In genomic region chr5:112869948-112870347, GRCh38 we compare ENCODE assay signal across 8 cellular contexts. TPM values are rescaled to one million over a fixed set of nuclear protein-coding genes. Genes with fewer than 3 reads are reported as not detected.
DNase-seq lines count a peak whose midpoint lies in the region; ATAC-seq lines count a peak whose summit lies in the region.

No MANE protein-coding gene starts in this region.

- H3K27me3 Mint-ChIP-seq in activated CD4-positive, alpha-beta T cell treated with anti-CD3 and anti-CD28 coated beads, Interleukin-2, amount 10 ng/mL, durations not matched to agents 7 days and 5 days, result no peaks in the 10 kb centered on the region

- DNase-seq in activated CD4-positive, alpha-beta T cell treated with anti-CD3 and anti-CD28 coated beads, Interleukin-2, amount 10 ng/mL, durations not matched to agents 7 days and 5 days, result peak; percentile 52
- no peak for DNase-seq in activated CD4-positive, alpha-beta T cell treated with anti-CD3 and anti-CD28 coated beads for 1 hour
- DNase-seq in kidney tubule cell (ENCODE audit: low spot score) (peak; percentile 9), DMS 273 (lab: John Stamatoyannopoulos, UW; ENCODE audit: unreplicated experiment) (no peak), glomerular visceral epithelial cell (ENCODE audit: extremely low spot score) (no peak), epidermal melanocyte (ENCODE audit: insufficient read length, low spot score) (no peak)

- POLR2A ChIA-PET in activated CD4-positive, alpha-beta T cell treated with anti-CD3 and anti-CD28 coated beads, Interleukin-2, amount 10 ng/mL, durations not matched to agents 7 days and 5 days (lab: Charles Lee), result interaction anchor here (0.8 to 1.1 kb wide), 2 partner anchors 9 to 46 kb away, joined by 3 to 4 read pairs; no protein-coding TSS in a partner anchor

- H3K27ac Mint-ChIP-seq in activated CD4-positive, alpha-beta T cell treated with anti-CD3 and anti-CD28 coated beads, Interleukin-2, amount 10 ng/mL, durations not matched to agents 7 days and 5 days, result peak overlapping the region; percentile 61

- peaks cover 64% of the 10 kb centered on the region for H3K36me3 Mint-ChIP-seq in activated CD4-positive, alpha-beta T cell treated with anti-CD3 and anti-CD28 coated beads, Interleukin-2, amount 10 ng/mL, durations not matched to agents 7 days and 5 days (ENCODE audit: low read depth)

- peaks cover 64% of the 10 kb centered on the region for H3K4me1 Mint-ChIP-seq in activated CD4-positive, alpha-beta T cell treated with anti-CD3 and anti-CD28 coated beads, Interleukin-2, amount 10 ng/mL, durations not matched to agents 7 days and 5 days

- ATAC-seq in GM21619 (IDR thresholded peaks at IDR 0.05; ENCODE audit: unreplicated experiment), result peak; percentile 73
- ATAC-seq in HG03280 (IDR thresholded peaks at IDR 0.05; ENCODE audit: unreplicated experiment), result peak; percentile 72

- no peak overlapping the region for H3K4me3 Mint-ChIP-seq in activated CD4-positive, alpha-beta T cell treated with anti-CD3 and anti-CD28 coated beads, Interleukin-2, amount 10 ng/mL, durations not matched to agents 7 days and 5 days

- no peaks in the 10 kb centered on the region for H3K9me3 Mint-ChIP-seq in activated CD4-positive, alpha-beta T cell treated with anti-CD3 and anti-CD28 coated beads, Interleukin-2, amount 10 ng/mL, durations not matched to agents 7 days and 5 days

- CTCF ChIA-PET in activated CD4-positive, alpha-beta T cell treated with anti-CD3 and anti-CD28 coated beads, Interleukin-2, amount 10 ng/mL, durations not matched to agents 7 days and 5 days (lab: Charles Lee), result interaction anchor here (0.6 to 2.2 kb wide), 4 partner anchors 9 to 43 kb away, joined by 3 to 6 read pairs (median 4); partner anchors contain the start of gene SRP19

RNA-seq across cellular contexts. Expression of gene SRP19, which starts 8.9 kb away (rescaled TPM):
- 10 to 100 TPM; 51.9 to 64.3 TPM for total RNA-seq in activated CD4-positive, alpha-beta T cell treated with anti-CD3 and anti-CD28 coated beads, Interleukin-2, amount 10 ng/mL, durations not matched to agents 7 days and 5 days

RNA-seq across cellular contexts. Expression of gene REEP5, which starts 52.1 kb away (rescaled TPM):
- 10 to 100 TPM; 75.1 to 80.3 TPM for total RNA-seq in activated CD4-positive, alpha-beta T cell treated with anti-CD3 and anti-CD28 coated beads, Interleukin-2, amount 10 ng/mL, durations not matched to agents 7 days and 5 days

Comparison
In these comparisons a context has a peak if more than half of its experiments do, and no peak if none do; other contexts are left out.
1. DNase-seq: peak in activated CD4-positive, alpha-beta T cell treated with anti-CD3 and anti-CD28 coated beads, Interleukin-2, amount 10 ng/mL, durations not matched to agents 7 days and 5 days (single experiment) and kidney tubule cell (single experiment); none in activated CD4-positive, alpha-beta T cell treated with anti-CD3 and anti-CD28 coated beads for 1 hour (single experiment), DMS 273 (single experiment), glomerular visceral epithelial cell (single experiment) and epidermal melanocyte (single experiment).